In genomic region chrX:153727108-153727931, GRCh38 we compare ENCODE assay signal across 7 cellular contexts. TPM values are rescaled to one million over a fixed set of nuclear protein-coding genes. Genes with fewer than 3 reads are reported as not detected.
DNase-seq lines count a peak whose midpoint lies in the region; ATAC-seq, FAIRE-seq and TF ChIP-seq lines count a peak whose summit lies in the region.
"Had no signal": no experiment of that assay in that cellular context is flagged by ENCODE, and none has a peak within 500 bp of the region (broad histone marks: within the 10 kb centered on the region; RNA-seq: fewer than 3 reads in every experiment).

No MANE protein-coding gene starts in this region.

- H3K27ac ChIP-seq in SK-N-MC (peak overlapping the region; percentile 60), upper lobe of left lung (peak overlapping the region; percentile 86 to 91 (median 89))

- no peak for TF ChIP-seq EP300 in upper lobe of left lung (IDR thresholded peaks at IDR 0.05)

- no peak for TF ChIP-seq POLR2A in upper lobe of left lung (IDR thresholded peaks at IDR 0.05)

- peak overlapping the region; percentile 61 for H3K4me3 ChIP-seq in SK-N-MC
- H3K4me3 ChIP-seq in upper lobe of left lung = peak overlapping the region in 3 of 4 donors; percentile 17 to 82 (median 75)

- 63% methylated on average over 23 of the region's 23 CpGs; no CpG with 5 or more reads in 1 of the 2 donors for WGBS in upper lobe of left lung, 2 donors

- no peak overlapping the region for H3K9ac ChIP-seq in SK-N-MC (ENCODE audit: insufficient read length)

- H3K4me1 ChIP-seq in upper lobe of left lung = peaks cover 41 to 48% (median 43%) of the 10 kb centered on the region in 4 donors

- H3K36me3 ChIP-seq in SK-N-MC (ENCODE audit: insufficient read depth, low read length) (peaks cover 4% of the 10 kb centered on the region), upper lobe of left lung (peaks cover 0 to 5% (median 0%) of the 10 kb centered on the region in 4 donors)

- in situ Hi-C loops in G401 (cut with HindIII; ENCODE audit: low sequenced_read_pairs) = no loop called here

- no peak for TF ChIP-seq CTCF in upper lobe of left lung (IDR thresholded peaks at IDR 0.05)

- peaks cover 0 to 7% (median 0%) of the 10 kb centered on the region in 4 donors for H3K27me3 ChIP-seq in upper lobe of left lung

- no peak for FAIRE-seq in GM19239 (lab: Jason Lieb, UNC)

- no peaks in the 10 kb centered on the region for H3K9me3 ChIP-seq in SK-N-MC (ENCODE audit: low read depth, low read length)
- H3K9me3 ChIP-seq in upper lobe of left lung = peaks cover 0 to 23% (median 0%) of the 10 kb centered on the region in 4 donors

- DNase-seq in G401 (ENCODE audit: low spot score) (peak; percentile 58), SK-N-MC (ENCODE audit: low read depth, low spot score) (no peak), hypothalamus (lab: John Stamatoyannopoulos, UW) (peak in 44 of 51 donors; percentile 5 to 83 (median 59)), upper lobe of left lung (peak in 1 of 2 donors; percentile 35), NCI-H1930 (lab: John Stamatoyannopoulos, UW) (no peak), GM19239 (ENCODE audit: insufficient read length, low spot score) (no peak)

- ATAC-seq in upper lobe of left lung (ENCODE audit: low FRiP score in 2 of 2) = no peak

RNA-seq across cellular contexts. Expression of gene ABCD1, which starts 2.7 kb away (rescaled TPM):
- 5.3 and 6.8 TPM in 2 replicates for total RNA-seq in G401 (2014; rRNA removed; shearing (Covaris generic))
- total RNA-seq in upper lobe of left lung = 10 to 100 TPM in 5 of 6 donors, 1 to 10 TPM in 1; 9.8 to 28.1 (median 17.9) TPM

RNA-seq across cellular contexts. Expression of gene BCAP31, which starts 3.1 kb away (rescaled TPM):
- 132 and 202 TPM in 2 replicates for total RNA-seq in G401 (2014; rRNA removed; shearing (Covaris generic))
- total RNA-seq in upper lobe of left lung = 100 to 1,000 TPM; 110 to 236 (median 132) TPM

RNA-seq across cellular contexts. Expression of gene PLXNB3, which starts 36.7 kb away (rescaled TPM):
- 1.5 TPM in 1 of 2 replicates, not detected in the other for total RNA-seq in G401 (2014; rRNA removed; shearing (Covaris generic))
- 10 to 100 TPM in 1 of 6 donors, 1 to 10 TPM in 5; 1.3 to 21.0 (median 2.9) TPM for total RNA-seq in upper lobe of left lung

RNA-seq across cellular contexts. Expression of gene SLC6A8, which starts 39.6 kb away (rescaled TPM):
- 13.1 and 14.5 TPM in 2 replicates for total RNA-seq in G401 (2014; rRNA removed; shearing (Covaris generic))
- total RNA-seq in upper lobe of left lung = 1 to 10 TPM; 3.9 to 8.1 (median 6.1) TPM

RNA-seq across cellular contexts. Expression of gene SRPK3, which starts 53.5 kb away (rescaled TPM):
- total RNA-seq in G401 (2014; rRNA removed; shearing (Covaris generic)) = 0.06 TPM in 1 of 2 replicates, not detected in the other
- total RNA-seq in upper lobe of left lung = under 1 TPM in 4 of 6 donors, not detected in 2; 0.20 to 0.44 (median 0.23) TPM
- total RNA-seq: T-helper 2 cell treated with Interferon-gamma antibody and Interleukin-4, amounts not matched to agents 100 ng/mL and 5 ng/mL, for 36 hours had no signal

Comparison
In these comparisons a context has a peak if more than half of its experiments do, and no peak if none do; other contexts are left out.
1. DNase-seq: peak in G401 (single experiment) and hypothalamus (44 of 51); none in SK-N-MC (single experiment), NCI-H1930 (0 of 2) and GM19239 (single experiment).